In genomic region chr10:16742165-16742960, GRCh38 we compare ENCODE assay signal across 14 cellular contexts.
"Had no signal": no experiment of that assay in that cellular context is flagged by ENCODE, and none has a peak within 500 bp of the region (broad histone marks: within the 10 kb centered on the region; RNA-seq: fewer than 3 reads in every experiment).

No MANE protein-coding gene starts in this region.

- DNase-seq: activated CD4-positive, alpha-beta memory T cell treated with anti-CD3 and anti-CD28 coated beads, Interleukin-2, amount 10 ng/mL, durations not matched to agents 7 days and 5 days; activated CD4-positive, alpha-beta T cell treated with anti-CD3 and anti-CD28 coated beads for 36 hours; activated CD8-positive, alpha-beta memory T cell treated with anti-CD3 and anti-CD28 coated beads, Interleukin-2, amount 50 U/mL, for 4 hours; aorta; dorsolateral prefrontal cortex; esophagus squamous epithelium; foreskin fibroblast; T1000 had no signal

- H3K36me3 ChIP-seq: breast epithelium had no signal

- H3K79me2 ChIP-seq: parathyroid adenoma had no signal

- FAIRE-seq: keratinocyte, small intestine, urothelium cell line had no signal

- H3K9ac ChIP-seq: parathyroid adenoma had no signal

- H3K4me3 ChIP-seq: breast epithelium, dorsolateral prefrontal cortex, esophagus squamous epithelium had no signal

- H3K4me1 ChIP-seq: breast epithelium, esophagus squamous epithelium, parathyroid adenoma had no signal

- H3K27me3 ChIP-seq: breast epithelium, dorsolateral prefrontal cortex, esophagus squamous epithelium had no signal

- H3K27ac ChIP-seq: breast epithelium, dorsolateral prefrontal cortex, esophagus squamous epithelium, parathyroid adenoma, VCaP had no signal

- ATAC-seq: activated CD4-positive, alpha-beta T cell treated with anti-CD3 and anti-CD28 coated beads for 36 hours had no signal

- H2AFZ ChIP-seq: parathyroid adenoma had no signal
